9 cellular contexts compared by ENCODE assay signal in genomic region chr1:112722601-112723510, GRCh38. TPM values are rescaled to one million over a fixed set of nuclear protein-coding genes. Genes with fewer than 3 reads are reported as not detected.
DNase-seq lines count a peak whose midpoint lies in the region; ATAC-seq and TF ChIP-seq lines count a peak whose summit lies in the region.
"Had no signal": no experiment of that assay in that cellular context is flagged by ENCODE, and none has a peak within 500 bp of the region (broad histone marks: within the 10 kb centered on the region; RNA-seq: fewer than 3 reads in every experiment).

No MANE protein-coding gene starts in this region.

- peaks cover 7% of the 10 kb centered on the region in 2 donors for H3K4me1 ChIP-seq in breast epithelium
- peaks cover 4% of the 10 kb centered on the region; the same call in 1 of the 2 replicates for H3K4me1 ChIP-seq in iPS-20b (ENCODE audit: insufficient read depth, low read length)
- H3K4me1 ChIP-seq in spleen, result peaks cover 7 to 28% (median 22%) of the 10 kb centered on the region in 6 donors

- POLR2A ChIA-PET in MCF 10A (lab: Yijun Ruan, JAX), result interaction anchor here (0.6 to 0.7 kb wide), 2 partner anchors 83 to 602 kb away, joined by 3 read pairs; no protein-coding TSS in a partner anchor

- H3K27me3 ChIP-seq in breast epithelium, result no peaks in the 10 kb centered on the region
- peaks cover 50% of the 10 kb centered on the region for H3K27me3 ChIP-seq in iPS-20b (ENCODE audit: insufficient read depth, low read length)
- H3K27me3 ChIP-seq in spleen (replicated peaks in 1 of 7), result peaks cover 0 to 42% (median 7%) of the 10 kb centered on the region in 7 donors

- intact Hi-C loops in breast epithelium (cut with DNase I; ENCODE audit: low total_unique reads) (loop anchor here (10.0 kb wide), 1 partner anchor 332 kb away; no protein-coding TSS in a partner anchor), MCF 10A (cut with micrococcal nuclease) (no loop called here), spleen (cut with DNase I; ENCODE audit: low total_unique reads) (no loop called here)

- CTCF ChIA-PET in MCF 10A (lab: Yijun Ruan, JAX), result interaction anchor here (0.6 to 15.1 kb wide), 5 partner anchors 15 to 350 kb away, joined by 3 to 838 read pairs (median 4); partner anchors contain the start of gene LRIG2

- TF ChIP-seq POLR2A in breast epithelium (IDR thresholded peaks at IDR 0.05) (no peak), spleen (IDR thresholded peaks at IDR 0.05) (no peak)

- H3K36me3 ChIP-seq in breast epithelium (no peaks in the 10 kb centered on the region), iPS-20b (ENCODE audit: insufficient read depth, low read depth, low read length) (no peaks in the 10 kb centered on the region), spleen (no peaks in the 10 kb centered on the region)

- BruUV-seq in MCF 10A (replicated peaks; lab: Mats Ljungman, UMichigan), result no TSS peak

- peak overlapping the region; percentile 29 to 48 for H3K27ac ChIP-seq in breast epithelium
- no peak overlapping the region for H3K27ac ChIP-seq in iPS-20b (ENCODE audit: low read length)
- H3K27ac ChIP-seq in spleen, result no peak overlapping the region
- H3K27ac ChIP-seq: KMS-11 had no signal

- peak overlapping the region in 2 of 3 donors; percentile 37 to 48 for H3K4me3 ChIP-seq in breast epithelium
- peak overlapping the region; percentile 53 for H3K4me3 ChIP-seq in iPS-20b (ENCODE audit: low read length)
- peak overlapping the region in 3 of 8 donors; percentile 10 to 41 (median 21) for H3K4me3 ChIP-seq in spleen

- ATAC-seq in activated T-cell treated with anti-CD3 and anti-CD28 coated beads, Interleukin-2, amount 50 U/mL, for 4 hours, result peak; percentile 56 to 61

- no peak for TF ChIP-seq CTCF in breast epithelium (IDR thresholded peaks at IDR 0.05)
- no peak for TF ChIP-seq CTCF in MCF 10A (IDR thresholded peaks at IDR 0.05; ENCODE audit: unreplicated experiment)
- peak; percentile 15 for TF ChIP-seq CTCF in type B pancreatic cell (conservative IDR thresholded peaks at IDR 0.05)
- no peak for TF ChIP-seq CTCF in spleen (IDR thresholded peaks at IDR 0.05 in 8 of 11, conservative IDR thresholded peaks at IDR 0.05 in 3 of 11)

- H3K4me3 Mint-ChIP-seq in MCF 10A (ENCODE audit: unreplicated experiment), result no peak overlapping the region
- peak overlapping the region; percentile 3 for H3K4me3 Mint-ChIP-seq in activated T-cell treated with anti-CD3 and anti-CD28 coated beads, Interleukin-2, amount 50 U/mL, for 4 hours
- H3K4me3 Mint-ChIP-seq in type B pancreatic cell, result peak overlapping the region; percentile 78

- peak overlapping the region; percentile 51; the same call in 1 of the 2 replicates for H3K9ac ChIP-seq in iPS-20b (ENCODE audit: low read depth, low read length)
- H3K9ac ChIP-seq: KMS-11 had no signal

- DNase-seq in breast epithelium (ENCODE audit: low spot score in 2 of 2) (no peak), MCF 10A (ENCODE audit: unreplicated experiment) (no peak), type B pancreatic cell (ENCODE audit: extremely low spot score, unreplicated experiment) (no peak), Ammon's horn (ENCODE audit: low spot score) (no peak), spleen (no peak), T-helper 9 cell (no peak)
- DNase-seq in activated T-cell treated with anti-CD3 and anti-CD28 coated beads, Interleukin-2, amount 50 U/mL, for 4 hours, result no peak

- WGBS in spleen, 5 donors, result 12 to 23% (median 15%) methylated on average over 14 to 35 of the region's 35 CpGs

- H3K27me3 Mint-ChIP-seq in MCF 10A (ENCODE audit: insufficient read depth, unreplicated experiment), result no peaks in the 10 kb centered on the region
- peaks cover 23% of the 10 kb centered on the region for H3K27me3 Mint-ChIP-seq in activated T-cell treated with anti-CD3 and anti-CD28 coated beads, Interleukin-2, amount 50 U/mL, for 4 hours (ENCODE audit: low read depth)
- peaks cover 27% of the 10 kb centered on the region for H3K27me3 Mint-ChIP-seq in type B pancreatic cell

- H3K27ac Mint-ChIP-seq in MCF 10A (ENCODE audit: low read depth, unreplicated experiment) (no peak overlapping the region), type B pancreatic cell (peak overlapping the region; percentile 83)

- no peaks in the 10 kb centered on the region for H3K36me3 Mint-ChIP-seq in MCF 10A (ENCODE audit: insufficient read depth, unreplicated experiment)
- no peaks in the 10 kb centered on the region for H3K36me3 Mint-ChIP-seq in activated T-cell treated with anti-CD3 and anti-CD28 coated beads, Interleukin-2, amount 50 U/mL, for 4 hours (ENCODE audit: insufficient read depth)
- no peaks in the 10 kb centered on the region for H3K36me3 Mint-ChIP-seq in type B pancreatic cell

- H3K9me3 Mint-ChIP-seq in MCF 10A (ENCODE audit: unreplicated experiment) (no peaks in the 10 kb centered on the region), type B pancreatic cell (no peaks in the 10 kb centered on the region)
- H3K9me3 Mint-ChIP-seq in activated T-cell treated with anti-CD3 and anti-CD28 coated beads, Interleukin-2, amount 50 U/mL, for 4 hours, result no peaks in the 10 kb centered on the region

- H3K9me3 ChIP-seq in breast epithelium (no peaks in the 10 kb centered on the region), iPS-20b (ENCODE audit: insufficient read depth, low read depth, low read length) (no peaks in the 10 kb centered on the region), spleen (no peaks in the 10 kb centered on the region)

- H3K4me1 Mint-ChIP-seq in MCF 10A (ENCODE audit: insufficient read depth, unreplicated experiment) (peaks cover 5% of the 10 kb centered on the region), type B pancreatic cell (ENCODE audit: unreplicated experiment) (peaks cover 21% of the 10 kb centered on the region)
- H3K4me1 Mint-ChIP-seq in activated T-cell treated with anti-CD3 and anti-CD28 coated beads, Interleukin-2, amount 50 U/mL, for 4 hours (ENCODE audit: low read depth), result peaks cover 12% of the 10 kb centered on the region

RNA-seq across cellular contexts. Expression of gene PPM1J, which starts 7.7 kb away (rescaled TPM):
- total RNA-seq in breast epithelium, result 1 to 10 TPM in 2 of 3 donors, under 1 TPM in 1; 0.32 to 5.3 (median 4.9) TPM
- 0.88 and 1.5 TPM in 2 replicates for total RNA-seq in MCF 10A (2022)
- under 1 TPM in 2 of 3 donors, not detected in 1; 0.16 to 0.37 TPM for total RNA-seq in activated T-cell treated with anti-CD3 and anti-CD28 coated beads, Interleukin-2, amount 50 U/mL, for 4 hours
- 2.5 and 2.6 TPM in 2 replicates for total RNA-seq in type B pancreatic cell (ENCODE audit: low replicate concordance)
- total RNA-seq in spleen, result 1 to 10 TPM in 5 of 7 donors, under 1 TPM in 2; 0.51 to 1.8 (median 1.3) TPM
- polyA plus RNA-seq in spleen, result 1 to 10 TPM; 1.3 to 1.9 (median 1.5) TPM

RNA-seq across cellular contexts. Expression of gene RHOC, which starts 15.9 kb away (rescaled TPM):
- total RNA-seq in breast epithelium, result 100 to 1,000 TPM; 150 to 302 (median 235) TPM
- 253 and 294 TPM in 2 replicates for total RNA-seq in MCF 10A (2022)
- total RNA-seq in activated T-cell treated with anti-CD3 and anti-CD28 coated beads, Interleukin-2, amount 50 U/mL, for 4 hours, result 1 to 10 TPM; 2.3 to 8.3 (median 5.6) TPM
- 131 and 173 TPM in 2 replicates for total RNA-seq in type B pancreatic cell (ENCODE audit: low replicate concordance)
- total RNA-seq in spleen, result 100 to 1,000 TPM; 125 to 292 (median 210) TPM
- polyA plus RNA-seq in spleen, result 100 to 1,000 TPM; 120 to 323 (median 153) TPM

RNA-seq across cellular contexts. Expression of gene MOV10, which starts 48.4 kb away (rescaled TPM):
- 10 to 100 TPM; 14.7 to 52.2 (median 42.6) TPM for total RNA-seq in breast epithelium
- 54.9 and 55.6 TPM in 2 replicates for total RNA-seq in MCF 10A (2022)
- 10 to 100 TPM; 18.6 to 24.6 (median 20.8) TPM for total RNA-seq in activated T-cell treated with anti-CD3 and anti-CD28 coated beads, Interleukin-2, amount 50 U/mL, for 4 hours
- total RNA-seq in type B pancreatic cell (ENCODE audit: low replicate concordance), result 113 and 128 TPM in 2 replicates
- total RNA-seq in spleen, result 10 to 100 TPM; 45.5 to 92.3 (median 60.2) TPM
- polyA plus RNA-seq in spleen, result 10 to 100 TPM; 23.5 to 62.5 (median 50.8) TPM

Comparison
In these comparisons a context has a peak if more than half of its experiments do, and no peak if none do; other contexts are left out.
1. H3K27ac ChIP-seq: peak in breast epithelium (2 of 2); none in iPS-20b (single experiment) and spleen (0 of 8).
2. RNA of gene RHOC, which starts 15.9 kb away (total RNA-seq): 253 to 294 TPM in MCF 10A, 150 to 302 TPM in breast epithelium, 125 to 292 TPM in spleen and 131 to 173 TPM in type B pancreatic cell; 2.3 to 8.3 TPM in activated T-cell treated with anti-CD3 and anti-CD28 coated beads, Interleukin-2, amount 50 U/mL, for 4 hours; every median in the first group is over 10 times any median in the second.